Comparison of ENCODE assay signal across 11 cellular contexts in the genomic region with DNA sequence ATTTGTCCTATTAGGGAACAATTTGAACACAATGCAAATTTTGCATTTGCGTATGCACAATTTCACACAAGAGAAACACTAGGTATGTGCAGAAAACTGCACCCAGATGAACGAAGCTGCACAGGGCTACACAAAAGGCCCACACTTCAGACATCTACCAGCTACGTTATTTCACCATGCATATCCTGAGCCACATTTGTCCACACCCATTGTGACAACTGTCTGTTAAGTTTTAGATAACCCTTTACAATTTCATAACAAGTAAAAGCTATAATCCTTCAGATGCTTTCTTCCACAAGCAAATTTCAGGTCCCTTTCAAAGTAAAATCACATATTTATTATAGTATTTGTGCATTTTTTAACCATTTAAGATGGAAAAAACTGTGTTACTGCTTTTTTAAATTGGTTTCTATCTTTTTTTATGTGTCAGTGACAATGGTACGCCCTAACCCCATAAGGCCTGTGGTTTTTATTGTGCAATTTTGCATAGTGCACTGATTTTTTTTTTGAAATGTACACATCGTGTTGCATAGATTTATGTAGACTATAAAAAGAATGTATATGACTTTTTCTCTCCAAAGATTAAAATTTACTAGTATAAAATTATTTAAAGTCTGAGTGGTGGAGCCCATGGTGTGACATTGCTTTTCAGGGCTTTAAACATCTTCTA.
"Had no signal": no experiment of that assay in that cellular context is flagged by ENCODE, and none has a peak within 500 bp of the region (broad histone marks: within the 10 kb centered on the region; RNA-seq: fewer than 3 reads in every experiment).

No MANE protein-coding gene starts in this region.

- H3K4me3 Mint-ChIP-seq: activated T-helper 1 cell treated with anti-CD3 and anti-CD28 coated beads, Interleukin-12 subunit alpha, Interleukin-12 subunit beta, Interleukin-2, Interleukin-4 antibody, amounts not matched to agents 30 ng/mL and 10 ng/mL and 1 ng/mL, durations not matched to agents 14 hours and 24 hours and 36 hours; central memory CD8-positive, alpha-beta T cell; effector memory CD8-positive, alpha-beta T cell; T-helper 2 cell treated with Interferon-gamma antibody and Interleukin-4, amounts not matched to agents 5 μg/mL and 100 μg/mL, for 36 hours had no signal

- H3K4me3 ChIP-seq: body of pancreas had no signal

- H3K27ac Mint-ChIP-seq: activated T-helper 1 cell treated with anti-CD3 and anti-CD28 coated beads, Interleukin-12 subunit alpha, Interleukin-12 subunit beta, Interleukin-2, Interleukin-4 antibody, amounts not matched to agents 30 ng/mL and 10 ng/mL and 1 ng/mL, durations not matched to agents 14 hours and 24 hours and 36 hours; effector memory CD8-positive, alpha-beta T cell; T-helper 2 cell treated with Interferon-gamma antibody and Interleukin-4, amounts not matched to agents 5 μg/mL and 100 μg/mL, for 36 hours had no signal

- DNase-seq: activated CD4-positive, alpha-beta T cell treated with anti-CD3 and anti-CD28 coated beads for 4 hours; activated naive CD4-positive, alpha-beta T cell; body of pancreas; effector memory CD8-positive, alpha-beta T cell; kidney; retina; SW 1271; trophoblast cell had no signal

- H3K27me3 ChIP-seq: body of pancreas had no signal

- H3K9me3 ChIP-seq: body of pancreas had no signal

- H3K27me3 Mint-ChIP-seq: central memory CD8-positive, alpha-beta T cell; effector memory CD8-positive, alpha-beta T cell had no signal

- H3K4me1 ChIP-seq: body of pancreas had no signal

- ATAC-seq: body of pancreas; effector memory CD8-positive, alpha-beta T cell had no signal

- H3K9me3 Mint-ChIP-seq: activated T-helper 1 cell treated with anti-CD3 and anti-CD28 coated beads, Interleukin-12 subunit alpha, Interleukin-12 subunit beta, Interleukin-2, Interleukin-4 antibody, amounts not matched to agents 30 ng/mL and 10 ng/mL and 1 ng/mL, durations not matched to agents 14 hours and 24 hours and 36 hours; central memory CD8-positive, alpha-beta T cell; effector memory CD8-positive, alpha-beta T cell; T-helper 2 cell treated with Interferon-gamma antibody and Interleukin-4, amounts not matched to agents 5 μg/mL and 100 μg/mL, for 36 hours had no signal
